ENCODE assay signal across 7 cellular contexts in genomic region chr11:76666408-76666807, GRCh38. TPM values are rescaled to one million over a fixed set of nuclear protein-coding genes. Genes with fewer than 3 reads are reported as not detected.
DNase-seq lines count a peak whose midpoint lies in the region; ATAC-seq and TF ChIP-seq lines count a peak whose summit lies in the region.

No MANE protein-coding gene starts in this region.

- H3K4me1 ChIP-seq in Peyer's patch (peaks cover 0 to 23% (median 21%) of the 10 kb centered on the region in 4 donors), subcutaneous abdominal adipose tissue (ENCODE audit: control insufficient read depth in 5 of 5, insufficient read depth in 5 of 5, low read length in 5 of 5) (peaks cover 12 to 77% (median 69%) of the 10 kb centered on the region in 5 donors)

- no peak overlapping the region for H3K27ac Mint-ChIP-seq in HFFc6

- H3K9me3 ChIP-seq in Peyer's patch (no peaks in the 10 kb centered on the region), subcutaneous abdominal adipose tissue (ENCODE audit: control insufficient read depth in 5 of 5, low read length in 5 of 5) (no peaks in the 10 kb centered on the region)

- TF ChIP-seq CTCF in Peyer's patch (IDR thresholded peaks at IDR 0.05) (no peak), HFFc6 (IDR thresholded peaks at IDR 0.05) (no peak)

- peaks cover 28% of the 10 kb centered on the region for H3K27me3 Mint-ChIP-seq in HFFc6 (ENCODE audit: insufficient read depth)

- no peaks in the 10 kb centered on the region for H3K36me3 Mint-ChIP-seq in HFFc6 (ENCODE audit: low read depth)

- peak in 2 of 3 donors; percentile 47 to 50 for DNase-seq in Peyer's patch
- peak; percentile 86 for DNase-seq in hepatic stellate cell (ENCODE audit: low spot score)
- no peak for DNase-seq in HFFc6
- DNase-seq in SW480 (ENCODE audit: low spot score) = no peak

- no peaks in the 10 kb centered on the region for H3K9me3 Mint-ChIP-seq in HFFc6

- H3K27ac ChIP-seq in Peyer's patch (peak overlapping the region in 3 of 4 donors; percentile 17 to 39 (median 33)), subcutaneous abdominal adipose tissue (ENCODE audit: low read depth, low read length) (peak overlapping the region; percentile 40)

- peak overlapping the region in 4 of 5 donors; percentile 13 to 86 (median 59) for H3K9ac ChIP-seq in subcutaneous abdominal adipose tissue (ENCODE audit: low read length in 5 of 5)

- ATAC-seq in GM19463 (IDR thresholded peaks at IDR 0.05; ENCODE audit: unreplicated experiment) (peak; percentile 80), GM19328 (IDR thresholded peaks at IDR 0.05; ENCODE audit: unreplicated experiment) (no peak)

- H3K27me3 ChIP-seq in Peyer's patch = no peaks in the 10 kb centered on the region
- peaks cover 0 to 4% (median 0%) of the 10 kb centered on the region in 5 donors for H3K27me3 ChIP-seq in subcutaneous abdominal adipose tissue (ENCODE audit: control insufficient read depth in 5 of 5, insufficient read depth in 4 of 5, low read length in 5 of 5)

- H3K36me3 ChIP-seq in Peyer's patch (no peaks in the 10 kb centered on the region), subcutaneous abdominal adipose tissue (ENCODE audit: control insufficient read depth in 5 of 5, insufficient read depth in 5 of 5, low read length in 5 of 5) (peaks cover 0 to 38% (median 26%) of the 10 kb centered on the region in 5 donors)

- H3K4me3 ChIP-seq in Peyer's patch (peak overlapping the region in 1 of 4 donors; percentile 69), subcutaneous abdominal adipose tissue (ENCODE audit: low read depth in 1 of 5, low read length in 5 of 5) (peak overlapping the region in 4 of 5 donors; percentile 44 to 84 (median 76))

- H3K4me1 Mint-ChIP-seq in HFFc6 (ENCODE audit: low read depth) = peaks cover 9% of the 10 kb centered on the region

- TF ChIP-seq POLR2A in Peyer's patch (IDR thresholded peaks at IDR 0.05) = no peak

- no peak overlapping the region for H3K4me3 Mint-ChIP-seq in HFFc6

RNA-seq across cellular contexts. Expression of gene LRRC32, which starts 4.1 kb away (rescaled TPM):
- 10 to 100 TPM in 3 of 4 donors, 1 to 10 TPM in 1; 4.0 to 36.7 (median 23.0) TPM for total RNA-seq in Peyer's patch
- 1 to 10 TPM in 3 of 6 experiments, under 1 TPM in 3; 0.57 to 1.3 (median 1.0) TPM for total RNA-seq in HFFc6 (2021; fragmentation: NEBNext Ultra II Directional; extraction: Animal tissue kit (Norgen Biotek cat#: 25700))

Comparison
In these comparisons a context has a peak if more than half of its experiments do, and no peak if none do; other contexts are left out.
1. DNase-seq: peak in Peyer's patch (2 of 3) and hepatic stellate cell (single experiment); none in HFFc6 (single experiment) and SW480 (single experiment).